2 cellular contexts compared by ENCODE assay signal in genomic region chr16:30526137-30526822, GRCh38.
TF ChIP-seq lines count a peak whose summit lies in the region.

ZNF768 (minus strand) TSS chr16:30526566; CDS start chr16:30526413, 153 bp downstream.

TF ChIP-seq in PFSK-1, 5 proteins besides CTCF, POLR2A, EP300 and RAD21:
- TF ChIP-seq REST (IDR thresholded peaks at IDR 0.05; ENCODE audit: insufficient read depth in 1 of 2, low read depth in 2 of 2, low read length in 2 of 2) (peak; percentile 57 to 87; a peak in 3 of 4 replicates), TAF1 (IDR thresholded peaks at IDR 0.05; ENCODE audit: borderline replicate concordance, insufficient read depth, low read length) (no peak)
TF ChIP-seq in PFSK-1: peak in this region for 1.

TF ChIP-seq in GM12878, 131 proteins besides CTCF, POLR2A, EP300 and RAD21 (continued from another document and continues in another):
- no peak for TF ChIP-seq SMAD5 (IDR thresholded peaks at IDR 0.05; ENCODE audit: low read depth)
- no peak for TF ChIP-seq ZNF207 (IDR thresholded peaks at IDR 0.05; ENCODE audit: borderline replicate concordance)
- no peak for TF ChIP-seq MTA3 (IDR thresholded peaks at IDR 0.05; ENCODE audit: borderline replicate concordance, low read length)
- TF ChIP-seq MYC (IDR thresholded peaks at IDR 0.05; ENCODE audit: insufficient read depth, insufficient read length, insufficient replicate concordance, low read length, severe bottlenecking) = no peak
- no peak for TF ChIP-seq BMI1 (IDR thresholded peaks at IDR 0.05; ENCODE audit: borderline replicate concordance)
- TF ChIP-seq ATF2 (IDR thresholded peaks at IDR 0.05; ENCODE audit: low read length) = no peak
- no peak for TF ChIP-seq POLR2AphosphoS5 (IDR thresholded peaks at IDR 0.05; ENCODE audit: low read length)
- no peak for TF ChIP-seq JUNB (IDR thresholded peaks at IDR 0.05)
- TF ChIP-seq SPI1 (IDR thresholded peaks at IDR 0.05; ENCODE audit: borderline replicate concordance, insufficient read depth, low read depth, low read length) = no peak
- TF ChIP-seq SRF (IDR thresholded peaks at IDR 0.05; ENCODE audit: low read depth in 2 of 2, low read length in 2 of 2) = no peak
- no peak for TF ChIP-seq SKIL (IDR thresholded peaks at IDR 0.05; ENCODE audit: low read depth, poor library complexity, severe bottlenecking)
- no peak for TF ChIP-seq ZNF217 (IDR thresholded peaks at IDR 0.05)
- no peak for TF ChIP-seq YBX1 (IDR thresholded peaks at IDR 0.05)
- TF ChIP-seq JUND (IDR thresholded peaks at IDR 0.05; ENCODE audit: low read depth, low read length) = no peak
- no peak for TF ChIP-seq GABPA (IDR thresholded peaks at IDR 0.05; ENCODE audit: low read depth)
- TF ChIP-seq ZBTB33 (IDR thresholded peaks at IDR 0.05) = no peak
- TF ChIP-seq BCL11A (IDR thresholded peaks at IDR 0.05; ENCODE audit: low read depth, low read length) = no peak
- no peak for TF ChIP-seq ZBTB4 (CRISPR knock-in tag; IDR thresholded peaks at IDR 0.05)
- TF ChIP-seq STAT1 (conservative IDR thresholded peaks at IDR 0.05) = no peak
- no peak for TF ChIP-seq ATF3 (IDR thresholded peaks at IDR 0.05; ENCODE audit: borderline replicate concordance, extremely low read depth, low read depth, low read length)
- TF ChIP-seq KAT2A (conservative IDR thresholded peaks at IDR 0.05; ENCODE audit: control insufficient read depth, low read depth, low read length) = no peak
- TF ChIP-seq RFX5 (IDR thresholded peaks at IDR 0.05; ENCODE audit: low read depth, low read length) = no peak
- no peak for TF ChIP-seq CEBPB (IDR thresholded peaks at IDR 0.05; ENCODE audit: borderline replicate concordance in 1 of 2, low read depth in 2 of 2, low read length in 2 of 2)
- peak; percentile 61 for TF ChIP-seq NR2C1 (IDR thresholded peaks at IDR 0.05)
- 0 out of 2 replicates have a peak, but pooled peaks have one; percentile 36 for TF ChIP-seq RB1 (IDR thresholded peaks at IDR 0.05; ENCODE audit: borderline replicate concordance)
- no peak for TF ChIP-seq SUZ12 (IDR thresholded peaks at IDR 0.05; ENCODE audit: unreplicated experiment)
- TF ChIP-seq NR2C2 (IDR thresholded peaks at IDR 0.05; ENCODE audit: borderline replicate concordance, control insufficient read depth, insufficient read length, low read depth) = no peak
- no peak for TF ChIP-seq IRF4 (IDR thresholded peaks at IDR 0.05; ENCODE audit: low read depth, low read length)
- no peak for TF ChIP-seq E2F8 (IDR thresholded peaks at IDR 0.05; ENCODE audit: low read depth, partially characterized antibody)
- no peak for TF ChIP-seq E2F4 (IDR thresholded peaks at IDR 0.05; ENCODE audit: low read depth, low read length)
- no peak for TF ChIP-seq CREB1 (IDR thresholded peaks at IDR 0.05; ENCODE audit: low read depth)
- TF ChIP-seq PRDM15 (CRISPR knock-in tag; IDR thresholded peaks at IDR 0.05) = no peak
- no peak for TF ChIP-seq ETV6 (conservative IDR thresholded peaks at IDR 0.05 in 1 of 2, IDR thresholded peaks at IDR 0.05 in 1 of 2; ENCODE audit: borderline replicate concordance in 1 of 2, low read depth in 1 of 2)
- no peak for TF ChIP-seq SREBF1 (IDR thresholded peaks at IDR 0.05; ENCODE audit: low read length)
- TF ChIP-seq SIX5 (IDR thresholded peaks at IDR 0.05; ENCODE audit: low read depth, low read length, severe bottlenecking) = no peak
- TF ChIP-seq ZNF687 (IDR thresholded peaks at IDR 0.05) = no peak
- no peak for TF ChIP-seq ZSCAN29 (IDR thresholded peaks at IDR 0.05)
- peak in 1 of 2 experiments; percentile 26; a peak in 1 of 4 replicates for TF ChIP-seq BHLHE40 (IDR thresholded peaks at IDR 0.05; ENCODE audit: borderline replicate concordance in 1 of 2, low read depth in 2 of 2, low read length in 1 of 2)
